8 cellular contexts compared by ENCODE assay signal in genomic region chrX:101051549-101052302, GRCh38. TPM values are rescaled to one million over a fixed set of nuclear protein-coding genes. Genes with fewer than 3 reads are reported as not detected.
DNase-seq lines count a peak whose midpoint lies in the region; ATAC-seq, FAIRE-seq and TF ChIP-seq lines count a peak whose summit lies in the region.

TRMT2B (minus strand) TSS chrX:101052111; CDS start chrX:101042289, 9,822 bp downstream.

- peaks cover 28% of the 10 kb centered on the region for H3K4me1 Mint-ChIP-seq in activated T-cell treated with anti-CD3 and anti-CD28 coated beads, Interleukin-2, amount 50 U/mL, for 72 hours (ENCODE audit: low read depth)
- H3K4me1 Mint-ChIP-seq in naive thymus-derived CD8-positive, alpha-beta T cell: peaks cover 3 to 36% (median 32%) of the 10 kb centered on the region in 4 donors
- H3K4me1 Mint-ChIP-seq in stimulated activated naive B cell treated with anti-CD40 and anti-IgM and Interleukin-4, amounts not matched to agents 10 μg/mL and 1 μg/mL and 100 μg/mL, for 72 hours: peaks cover 7 to 19% of the 10 kb centered on the region in 2 donors

- H3K4me3 Mint-ChIP-seq in activated T-cell treated with anti-CD3 and anti-CD28 coated beads, Interleukin-2, amount 50 U/mL, for 72 hours: peak within 1 kb of the TSS; percentile 86 to 93
- peak within 1 kb of the TSS; percentile 83 to 96 (median 90) for H3K4me3 Mint-ChIP-seq in naive thymus-derived CD8-positive, alpha-beta T cell
- peak within 1 kb of the TSS; percentile 83 to 88 for H3K4me3 Mint-ChIP-seq in stimulated activated naive B cell treated with anti-CD40 and anti-IgM and Interleukin-4, amounts not matched to agents 10 μg/mL and 1 μg/mL and 100 μg/mL, for 72 hours

- DNase-seq in DMS79 (lab: John Stamatoyannopoulos, UW): peak; percentile 68
- peak; percentile 44 for DNase-seq in RCC 7860 (ENCODE audit: low spot score)
- DNase-seq in activated T-cell treated with anti-CD3 and anti-CD28 coated beads, Interleukin-2, amount 50 U/mL, for 72 hours: peak; percentile 80 to 85
- DNase-seq in fibroblast of gingiva (ENCODE audit: low read depth): peak; percentile 60
- DNase-seq in naive thymus-derived CD8-positive, alpha-beta T cell: peak; percentile 63 to 92 (median 76)
- DNase-seq in stimulated activated naive B cell treated with anti-CD40 and anti-IgM and Interleukin-4, amounts not matched to agents 10 μg/mL and 1 μg/mL and 100 μg/mL, for 72 hours: peak; percentile 77

- no peaks in the 10 kb centered on the region for H3K9me3 Mint-ChIP-seq in activated T-cell treated with anti-CD3 and anti-CD28 coated beads, Interleukin-2, amount 50 U/mL, for 72 hours
- H3K9me3 Mint-ChIP-seq in naive thymus-derived CD8-positive, alpha-beta T cell: no peaks in the 10 kb centered on the region
- peaks cover 2 to 4% of the 10 kb centered on the region in 2 donors for H3K9me3 Mint-ChIP-seq in stimulated activated naive B cell treated with anti-CD40 and anti-IgM and Interleukin-4, amounts not matched to agents 10 μg/mL and 1 μg/mL and 100 μg/mL, for 72 hours

- no peak for TF ChIP-seq EP300 in Ishikawa (IDR thresholded peaks at IDR 0.05; ENCODE audit: borderline replicate concordance)

- POLR2A ChIA-PET in naive thymus-derived CD8-positive, alpha-beta T cell (lab: Charles Lee): interaction anchor here (0.9 kb wide), 1 partner anchor 14 kb away, joined by 9 read pairs; no protein-coding TSS in a partner anchor

- H3K27ac Mint-ChIP-seq in activated T-cell treated with anti-CD3 and anti-CD28 coated beads, Interleukin-2, amount 50 U/mL, for 72 hours: peak within 1 kb of the TSS; percentile 91
- peak within 1 kb of the TSS; percentile 92 to 99 (median 98) for H3K27ac Mint-ChIP-seq in naive thymus-derived CD8-positive, alpha-beta T cell
- peak within 1 kb of the TSS; percentile 96 for H3K27ac Mint-ChIP-seq in stimulated activated naive B cell treated with anti-CD40 and anti-IgM and Interleukin-4, amounts not matched to agents 10 μg/mL and 1 μg/mL and 100 μg/mL, for 72 hours

- H3K36me3 Mint-ChIP-seq in activated T-cell treated with anti-CD3 and anti-CD28 coated beads, Interleukin-2, amount 50 U/mL, for 72 hours (ENCODE audit: insufficient read depth in 2 of 2): peaks cover 1 to 8% of the 10 kb centered on the region in 2 donors
- H3K36me3 Mint-ChIP-seq in naive thymus-derived CD8-positive, alpha-beta T cell: peaks cover 4 to 16% (median 7%) of the 10 kb centered on the region in 3 donors
- peaks cover 10 to 26% of the 10 kb centered on the region in 2 donors for H3K36me3 Mint-ChIP-seq in stimulated activated naive B cell treated with anti-CD40 and anti-IgM and Interleukin-4, amounts not matched to agents 10 μg/mL and 1 μg/mL and 100 μg/mL, for 72 hours

- peak; percentile 93 for ATAC-seq in GM21619 (IDR thresholded peaks at IDR 0.05; ENCODE audit: unreplicated experiment)
- ATAC-seq in activated T-cell treated with anti-CD3 and anti-CD28 coated beads, Interleukin-2, amount 50 U/mL, for 72 hours (replicated peaks in 1 of 2): peak; percentile 90 to 93
- ATAC-seq in naive thymus-derived CD8-positive, alpha-beta T cell: peak; percentile 87
- peak; percentile 90 to 92 for ATAC-seq in stimulated activated naive B cell treated with anti-CD40 and anti-IgM and Interleukin-4, amounts not matched to agents 10 μg/mL and 1 μg/mL and 100 μg/mL, for 72 hours (replicated peaks)

- H3K27me3 Mint-ChIP-seq in activated T-cell treated with anti-CD3 and anti-CD28 coated beads, Interleukin-2, amount 50 U/mL, for 72 hours (ENCODE audit: low read depth): peaks cover 13% of the 10 kb centered on the region
- H3K27me3 Mint-ChIP-seq in naive thymus-derived CD8-positive, alpha-beta T cell: no peaks in the 10 kb centered on the region
- no peaks in the 10 kb centered on the region for H3K27me3 Mint-ChIP-seq in stimulated activated naive B cell treated with anti-CD40 and anti-IgM and Interleukin-4, amounts not matched to agents 10 μg/mL and 1 μg/mL and 100 μg/mL, for 72 hours

- FAIRE-seq in RCC 7860 (lab: Jason Lieb, UNC): no peak

- no peak for TF ChIP-seq RAD21 in Ishikawa (IDR thresholded peaks at IDR 0.05; ENCODE audit: low read depth)

TF ChIP-seq in Ishikawa, 13 proteins besides CTCF, POLR2A, EP300 and RAD21:
- TF ChIP-seq USF1 (IDR thresholded peaks at IDR 0.05): peak; percentile 29; the same call in 1 of the 2 replicates
- TF ChIP-seq ZBTB7A (IDR thresholded peaks at IDR 0.05; ENCODE audit: low read depth): no peak
- peak; percentile 28; the same call in 1 of the 2 replicates for TF ChIP-seq TAF1 (IDR thresholded peaks at IDR 0.05; ENCODE audit: low read depth)
- TF ChIP-seq MAX (IDR thresholded peaks at IDR 0.05): peak; percentile 74
TF ChIP-seq in Ishikawa: peak in this region for 3.

RNA-seq across cellular contexts. Expression of gene TRMT2B, which starts in this region (rescaled TPM):
- total RNA-seq in activated T-cell treated with anti-CD3 and anti-CD28 coated beads, Interleukin-2, amount 50 U/mL, for 72 hours: 10 to 100 TPM; 24.4 to 25.9 TPM
- 10 to 100 TPM; 50.7 to 53.9 TPM for total RNA-seq in naive thymus-derived CD8-positive, alpha-beta T cell
- polyA plus RNA-seq in naive thymus-derived CD8-positive, alpha-beta T cell: 10 to 100 TPM; 42.0 to 49.1 (median 45.2) TPM

Comparison
In these comparisons a context has a peak if more than half of its experiments do, and no peak if none do; other contexts are left out.
1. Peak in every context shown above with its lines: DNase-seq and ATAC-seq.